Comparison of ENCODE assay signal across 16 cellular contexts in genomic region chr9:123026425-123026824, GRCh38. TPM values are rescaled to one million over a fixed set of nuclear protein-coding genes. Genes with fewer than 3 reads are reported as not detected.
DNase-seq lines count a peak whose midpoint lies in the region; ATAC-seq and TF ChIP-seq lines count a peak whose summit lies in the region.
"Had no signal": no experiment of that assay in that cellular context is flagged by ENCODE, and none has a peak within 500 bp of the region (broad histone marks: within the 10 kb centered on the region; RNA-seq: fewer than 3 reads in every experiment).

No MANE protein-coding gene starts in this region.

- H3K9me3 Mint-ChIP-seq in activated T-cell treated with anti-CD3 and anti-CD28 coated beads, Interleukin-2, amount 50 U/mL, for 72 hours = no peaks in the 10 kb centered on the region
- no peaks in the 10 kb centered on the region for H3K9me3 Mint-ChIP-seq in mesothelial cell of epicardium
- no peaks in the 10 kb centered on the region for H3K9me3 Mint-ChIP-seq in type B pancreatic cell
- H3K9me3 Mint-ChIP-seq: CD4-positive, CD25-positive, alpha-beta regulatory T cell had no signal

- no peaks in the 10 kb centered on the region for H3F3A ChIP-seq in SK-N-SH (replicated peaks; ENCODE audit: insufficient read depth)

- no peak for ATAC-seq in activated T-cell treated with anti-CD3 and anti-CD28 coated beads, Interleukin-2, amount 50 U/mL, for 72 hours (replicated peaks in 1 of 2)
- ATAC-seq in mucosa of descending colon = no peak

- peaks cover 44 to 64% of the 10 kb centered on the region in 2 experiments for H3K36me3 ChIP-seq in SK-N-SH (replicated peaks in 1 of 2; ENCODE audit: control insufficient read depth in 1 of 2, insufficient read depth in 2 of 2, low read length in 1 of 2)
- no peaks in the 10 kb centered on the region for H3K36me3 ChIP-seq in mucosa of descending colon (ENCODE audit: low read depth)

- H3K4me3 ChIP-seq in SK-N-SH (ENCODE audit: low read depth in 2 of 2, low read length in 1 of 2) = no peak overlapping the region
- H3K4me3 ChIP-seq in mucosa of descending colon = no peak overlapping the region
- H3K4me3 ChIP-seq: BLaER1 had no signal

- no peak for DNase-seq in activated T-cell treated with anti-CD3 and anti-CD28 coated beads, Interleukin-2, amount 50 U/mL, for 72 hours
- no peak for DNase-seq in activated T-cell treated with anti-CD3 and anti-CD28 coated beads, Interleukin-2, amount 50 U/mL, for 1 hour
- no peak for DNase-seq in mesothelial cell of epicardium (ENCODE audit: low spot score in 2 of 2, unreplicated experiment in 2 of 2)
- DNase-seq in type B pancreatic cell (ENCODE audit: extremely low spot score, unreplicated experiment) = no peak
- no peak for DNase-seq in NCI-H345 (lab: John Stamatoyannopoulos, UW)
- no peak for DNase-seq in SK-N-SH
- DNase-seq in mucosa of descending colon = no peak
- DNase-seq: Calu3; CD4-positive, CD25-positive, alpha-beta regulatory T cell; DMS 273 treated with DMSO at 0.1 percent for 48 hours; H7 had no signal

- H3K4me3 Mint-ChIP-seq in activated T-cell treated with anti-CD3 and anti-CD28 coated beads, Interleukin-2, amount 50 U/mL, for 72 hours = no peak overlapping the region
- H3K4me3 Mint-ChIP-seq in mesothelial cell of epicardium = no peak overlapping the region
- H3K4me3 Mint-ChIP-seq in type B pancreatic cell = peak overlapping the region; percentile 24
- H3K4me3 Mint-ChIP-seq: CD4-positive, CD25-positive, alpha-beta regulatory T cell had no signal

- no peaks in the 10 kb centered on the region for H3K27me3 ChIP-seq in SK-N-SH (ENCODE audit: insufficient read depth)
- H3K27me3 ChIP-seq: BLaER1 had no signal

- H3K36me3 Mint-ChIP-seq in activated T-cell treated with anti-CD3 and anti-CD28 coated beads, Interleukin-2, amount 50 U/mL, for 72 hours (ENCODE audit: insufficient read depth in 2 of 2) = peaks cover 0 to 4% of the 10 kb centered on the region in 2 donors
- H3K36me3 Mint-ChIP-seq in mesothelial cell of epicardium (peaks cover 23% of the 10 kb centered on the region), type B pancreatic cell (peaks cover 24% of the 10 kb centered on the region)

- H3K9me2 ChIP-seq in SK-N-SH = no peaks in the 10 kb centered on the region

- intact Hi-C loops in mucosa of descending colon (cut with DNase I, micrococcal nuclease) = no loop called here

- H3K4me2 ChIP-seq in SK-N-SH = no peak overlapping the region

- no peaks in the 10 kb centered on the region for H3K27me3 Mint-ChIP-seq in activated T-cell treated with anti-CD3 and anti-CD28 coated beads, Interleukin-2, amount 50 U/mL, for 72 hours (ENCODE audit: low read depth)
- H3K27me3 Mint-ChIP-seq in mesothelial cell of epicardium (ENCODE audit: low read depth) (no peaks in the 10 kb centered on the region), type B pancreatic cell (no peaks in the 10 kb centered on the region)
- H3K27me3 Mint-ChIP-seq: CD4-positive, CD25-positive, alpha-beta regulatory T cell had no signal

- WGBS in SK-N-SH (ENCODE audit: low lambda C conversion rate) = 93% methylated on average over 1 of the region's 1 CpG

- H3K79me2 ChIP-seq in SK-N-SH (ENCODE audit: insufficient read depth) = no peaks in the 10 kb centered on the region; the same call in 1 of the 2 replicates

- CTCF ChIA-PET in SK-N-SH (lab: Yijun Ruan, JAX) = interaction anchor here (1.1 kb wide), 1 partner anchor 323 kb away, joined by 3 read pairs; no protein-coding TSS in a partner anchor

- H4K20me1 ChIP-seq in SK-N-SH (ENCODE audit: insufficient read depth) = no peaks in the 10 kb centered on the region
- H4K20me1 ChIP-seq: BLaER1 had no signal

- no peak overlapping the region for H2AFZ ChIP-seq in SK-N-SH (ENCODE audit: low read depth)

- H3K27ac Mint-ChIP-seq in activated T-cell treated with anti-CD3 and anti-CD28 coated beads, Interleukin-2, amount 50 U/mL, for 72 hours = peak overlapping the region; percentile 18
- peak overlapping the region; percentile 73 for H3K27ac Mint-ChIP-seq in mesothelial cell of epicardium
- H3K27ac Mint-ChIP-seq in type B pancreatic cell = no peak overlapping the region
- H3K27ac Mint-ChIP-seq: CD4-positive, CD25-positive, alpha-beta regulatory T cell had no signal

- no peak overlapping the region for H3K9ac ChIP-seq in SK-N-SH
- H3K9ac ChIP-seq: BLaER1 had no signal

- no peaks in the 10 kb centered on the region for H3K4me1 Mint-ChIP-seq in activated T-cell treated with anti-CD3 and anti-CD28 coated beads, Interleukin-2, amount 50 U/mL, for 72 hours (ENCODE audit: low read depth)
- H3K4me1 Mint-ChIP-seq in mesothelial cell of epicardium = peaks cover 5% of the 10 kb centered on the region
- peaks cover 4% of the 10 kb centered on the region for H3K4me1 Mint-ChIP-seq in type B pancreatic cell (ENCODE audit: unreplicated experiment)

- TF ChIP-seq CTCF in VCaP (conservative IDR thresholded peaks at IDR 0.05) (no peak), mesothelial cell of epicardium (IDR thresholded peaks at IDR 0.05; ENCODE audit: unreplicated experiment) (no peak), type B pancreatic cell (conservative IDR thresholded peaks at IDR 0.05) (no peak), SK-N-SH (IDR thresholded peaks at IDR 0.05) (no peak), mucosa of descending colon (IDR thresholded peaks at IDR 0.05) (no peak)

- POLR2A ChIA-PET in SK-N-SH (lab: Yijun Ruan, JAX) = no interaction called here

- no peaks in the 10 kb centered on the region for H3K9me3 ChIP-seq in SK-N-SH
- H3K9me3 ChIP-seq in mucosa of descending colon = no peaks in the 10 kb centered on the region
- H3K9me3 ChIP-seq: BLaER1 had no signal

- peak overlapping the region; percentile 85 for H3K27ac ChIP-seq in VCaP
- H3K27ac ChIP-seq in SK-N-SH (ENCODE audit: low read depth in 2 of 2, low read length in 1 of 2) = no peak overlapping the region
- H3K27ac ChIP-seq: 22Rv1, BLaER1 had no signal

- H3K4me1 ChIP-seq in SK-N-SH (ENCODE audit: control insufficient read depth in 1 of 2, insufficient read depth in 2 of 2, low read depth in 1 of 2, low read length in 1 of 2) = no peaks in the 10 kb centered on the region; a peak in 2 of 4 replicates
- H3K4me1 ChIP-seq in mucosa of descending colon (ENCODE audit: low read depth) = no peaks in the 10 kb centered on the region

- TF ChIP-seq EP300 in SK-N-SH (IDR thresholded peaks at IDR 0.05; ENCODE audit: borderline replicate concordance in 1 of 2, low read depth in 1 of 2, low read length in 1 of 2) = no peak

- TF ChIP-seq RAD21 in SK-N-SH (IDR thresholded peaks at IDR 0.05; ENCODE audit: low read length) = no peak

TF ChIP-seq in SK-N-SH, 30 proteins besides CTCF, POLR2A, EP300 and RAD21 (continues in another document):
- TF ChIP-seq IRF3 (IDR thresholded peaks at IDR 0.05; ENCODE audit: low read depth, low read length) (no peak), RXRA (IDR thresholded peaks at IDR 0.05; ENCODE audit: borderline replicate concordance, low read depth) (no peak), REST (IDR thresholded peaks at IDR 0.05; ENCODE audit: low read depth, low read length) (no peak), CHD2 (IDR thresholded peaks at IDR 0.05; ENCODE audit: low read length, partially characterized antibody) (no peak), PBX3 (IDR thresholded peaks at IDR 0.05) (no peak)

RNA-seq across cellular contexts. Expression of gene GPR21, which starts 7.0 kb away (rescaled TPM):
- total RNA-seq in activated T-cell treated with anti-CD3 and anti-CD28 coated beads, Interleukin-2, amount 50 U/mL, for 72 hours = 1 to 10 TPM; 1.3 to 1.6 TPM
- 2.9 to 3.8 TPM (median 3.7 TPM) in 3 replicates for total RNA-seq in mesothelial cell of epicardium
- total RNA-seq in type B pancreatic cell (ENCODE audit: low replicate concordance) = 0.46 and 1.1 TPM in 2 replicates
- not detected in 2 replicates for polyA plus RNA-seq in SK-N-SH (2012; rRNA removed)
- polyA plus RNA-seq in SK-N-SH (2012; cell fraction: cytosol; rRNA removed) = not detected in 2 replicates
- 0.08 and 0.27 TPM in 2 replicates for polyA plus RNA-seq in SK-N-SH (2012; cell fraction: nucleus; rRNA removed)
- total RNA-seq in mucosa of descending colon = 1 to 10 TPM in 2 of 3 donors, under 1 TPM in 1; 0.64 to 3.2 (median 2.6) TPM
- total RNA-seq: A673, Daoy had no signal
- polyA plus RNA-seq: CD4-positive, CD25-positive, alpha-beta regulatory T cell had no signal
